In the genomic region with DNA sequence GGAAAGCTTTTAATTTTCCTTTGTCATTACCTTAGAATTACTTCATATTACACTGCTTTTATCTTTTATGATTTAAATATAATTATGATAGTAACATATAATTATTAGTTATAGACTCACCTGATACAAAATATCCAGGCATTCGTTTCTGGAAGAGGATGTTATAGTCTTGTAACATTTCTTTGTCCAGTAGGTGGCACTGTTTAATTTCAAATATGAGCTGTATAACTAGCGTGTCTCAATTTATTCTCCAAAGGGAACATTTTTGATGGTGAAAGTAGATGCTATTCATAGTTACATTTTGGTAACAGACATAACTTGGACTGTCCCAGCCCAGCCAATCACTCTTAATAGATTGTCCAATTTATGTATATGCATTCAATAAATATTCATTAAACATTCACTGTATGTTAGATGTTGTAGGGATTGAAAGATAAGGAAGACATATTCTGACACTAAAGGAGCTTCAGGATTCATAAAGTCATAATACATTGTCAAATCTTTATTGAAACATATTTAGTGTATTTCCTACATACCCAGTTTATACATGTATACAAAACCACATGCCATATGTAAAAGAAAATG, we compare ENCODE assay signal across 10 cellular contexts. TPM values are rescaled to one million over a fixed set of nuclear protein-coding genes. Genes with fewer than 3 reads are reported as not detected.
A peak's percentile ranks its signal among the peaks of the same experiment; 100 is the strongest.
DNase-seq lines count a peak whose midpoint lies in the region; ATAC-seq and FAIRE-seq lines count a peak whose summit lies in the region.
"Had no signal": no experiment of that assay in that cellular context is flagged by ENCODE, and none has a peak within 500 bp of the region (broad histone marks: within the 10 kb centered on the region; RNA-seq: fewer than 3 reads in every experiment).

No MANE protein-coding gene starts in this region.

- peak; percentile 73 for DNase-seq in DMS53 (lab: John Stamatoyannopoulos, UW)
- peak; percentile 31 for DNase-seq in HT1080 (ENCODE audit: low read depth)
- DNase-seq in RPMI7951 (ENCODE audit: low read depth), result peak; percentile 54
- DNase-seq in middle frontal gyrus (ENCODE audit: extremely low spot score, low spot score), result peak; percentile 66
- no peak for DNase-seq in stimulated activated CD4-positive, alpha-beta T cell treated with anti-CD3 and anti-CD28 coated beads, Interleukin-1b, Interleukin-23, amount 100 ng/mL, for 48 hours
- DNase-seq in stimulated activated CD4-positive, alpha-beta T cell treated with anti-CD3 and anti-CD28 coated beads, Interleukin-12 subunit alpha, Interleukin-12 subunit beta, amount 100 ng/mL, for 4 hours, result no peak

- peak; percentile 90 for ATAC-seq in GM21390 (IDR thresholded peaks at IDR 0.05; ENCODE audit: unreplicated experiment)

- FAIRE-seq in endometrium (lab: Jason Lieb, UNC), result peak; percentile 95

RNA-seq across cellular contexts. Expression of a gene that starts 19.2 kb away (rescaled TPM):
- total RNA-seq in HT1080 (2014; rRNA removed; shearing (Covaris generic)), result 0.17 TPM in 1 of 2 replicates, not detected in the other
- 0.05 TPM in 1 of 2 replicates, not detected in the other for polyA plus RNA-seq in HT1080 (2015; cell fraction: cytosol; rRNA removed)
- 0.23 and 0.25 TPM in 2 replicates for polyA plus RNA-seq in HT1080 (2015; cell fraction: nucleus; rRNA removed)
- total RNA-seq in RPMI7951 (2014; rRNA removed; shearing (Covaris generic)), result 0.10 and 0.48 TPM in 2 replicates
- total RNA-seq: skeletal muscle tissue; T-helper 1 cell treated with Interleukin-12 subunit alpha and Interleukin-12 subunit beta and Interleukin-4 antibody, amounts not matched to agents 30 ng/mL and 1 ng/mL, for 36 hours had no signal

Comparison
In these comparisons a context has a peak if more than half of its experiments do, and no peak if none do; other contexts are left out.
1. DNase-seq: peak in DMS53 (single experiment), HT1080 (single experiment), RPMI7951 (single experiment) and middle frontal gyrus (single experiment); none in stimulated activated CD4-positive, alpha-beta T cell treated with anti-CD3 and anti-CD28 coated beads, Interleukin-1b, Interleukin-23, amount 100 ng/mL, for 48 hours (single experiment) and stimulated activated CD4-positive, alpha-beta T cell treated with anti-CD3 and anti-CD28 coated beads, Interleukin-12 subunit alpha, Interleukin-12 subunit beta, amount 100 ng/mL, for 4 hours (single experiment).